Comparison of ENCODE assay signal across 19 cellular contexts in the genomic region with DNA sequence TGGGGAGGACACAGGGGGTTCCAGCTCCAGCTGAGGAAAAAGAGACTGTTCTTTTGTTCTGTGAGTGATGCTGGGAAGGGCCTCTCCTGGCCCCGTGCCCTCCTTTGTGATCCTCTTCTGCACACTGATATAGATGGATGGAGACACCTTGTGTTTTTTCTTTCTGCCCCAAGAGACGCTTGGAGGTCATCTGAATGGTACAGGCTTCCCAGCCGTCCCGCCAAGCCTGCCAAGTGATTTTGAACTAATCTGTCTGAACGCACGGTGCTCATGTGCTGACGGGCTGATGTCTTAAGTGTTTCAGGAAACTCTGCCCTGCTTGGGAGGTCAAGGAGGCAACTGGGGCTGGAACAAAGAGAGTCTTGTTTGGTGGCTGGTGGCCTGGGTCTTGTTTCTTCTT. TPM values are rescaled to one million over a fixed set of nuclear protein-coding genes. Genes with fewer than 3 reads are reported as not detected.
A peak's percentile ranks its signal among the peaks of the same experiment; 100 is the strongest.
DNase-seq lines count a peak whose midpoint lies in the region; ATAC-seq and TF ChIP-seq lines count a peak whose summit lies in the region.
"Had no signal": no experiment of that assay in that cellular context is flagged by ENCODE, and none has a peak within 500 bp of the region (broad histone marks: within the 10 kb centered on the region; RNA-seq: fewer than 3 reads in every experiment).

No MANE protein-coding gene starts in this region.

- no peak overlapping the region for H3K4me3 Mint-ChIP-seq in GM23338
- H3K4me3 Mint-ChIP-seq: CD4-positive, alpha-beta T cell had no signal

- H3K27ac ChIP-seq in GM23338 (ENCODE audit: low read depth) (peak overlapping the region; percentile 59; the same call in 1 of the 2 replicates), dorsolateral prefrontal cortex (peak overlapping the region in 50 of 59 donors; percentile 1 to 98 (median 54)), sigmoid colon (no peak overlapping the region)
- H3K27ac ChIP-seq: KMS-11, Peyer's patch had no signal

- ATAC-seq in GM23338: no peak
- peak; percentile 83 for ATAC-seq in sciatic nerve
- ATAC-seq in Right ventricle myocardium inferior: no peak

- no peak overlapping the region for H3K27ac Mint-ChIP-seq in GM23338
- H3K27ac Mint-ChIP-seq: CD4-positive, alpha-beta T cell had no signal

- H3F3A ChIP-seq in GM23338 (replicated peaks; ENCODE audit: low read depth): peaks cover 7% of the 10 kb centered on the region; the same call in 1 of the 2 replicates

- peaks cover 29% of the 10 kb centered on the region for H3K4me1 Mint-ChIP-seq in GM23338

- no peaks in the 10 kb centered on the region for H3K9me3 ChIP-seq in sigmoid colon
- H3K9me3 ChIP-seq: Peyer's patch had no signal

- H3K4me3 ChIP-seq in GM23338: no peak overlapping the region
- peak overlapping the region in 16 of 59 donors; percentile 6 to 47 (median 18) for H3K4me3 ChIP-seq in dorsolateral prefrontal cortex
- H3K4me3 ChIP-seq in sigmoid colon: no peak overlapping the region
- H3K4me3 ChIP-seq: Peyer's patch had no signal

- no peaks in the 10 kb centered on the region; the same call in 1 of the 2 replicates for H3K36me3 ChIP-seq in GM23338 (ENCODE audit: insufficient read depth)
- H3K36me3 ChIP-seq in sigmoid colon: no peaks in the 10 kb centered on the region
- H3K36me3 ChIP-seq: Peyer's patch had no signal

- H3K9me3 Mint-ChIP-seq in GM23338: no peaks in the 10 kb centered on the region
- H3K9me3 Mint-ChIP-seq: CD4-positive, alpha-beta T cell had no signal

- TF ChIP-seq POLR2A in sigmoid colon (IDR thresholded peaks at IDR 0.05): no peak

- H4K20me1 ChIP-seq in GM23338 (replicated peaks; ENCODE audit: insufficient read depth): no peaks in the 10 kb centered on the region; the same call in 1 of the 2 replicates

- no peak for TF ChIP-seq CTCF in GM23338 (conservative IDR thresholded peaks at IDR 0.05; ENCODE audit: low read depth in 2 of 2)
- TF ChIP-seq CTCF in dorsolateral prefrontal cortex (IDR thresholded peaks at IDR 0.05 in 54 of 56, conservative IDR thresholded peaks at IDR 0.05 in 2 of 56; ENCODE audit: low read depth in 1 of 56, partially characterized antibody in 56 of 56): peak in 1 of 56 donors; percentile 9
- TF ChIP-seq CTCF in sigmoid colon (IDR thresholded peaks at IDR 0.05): no peak

- no peaks in the 10 kb centered on the region for H3K27me3 ChIP-seq in GM23338 (ENCODE audit: insufficient read depth)
- no peaks in the 10 kb centered on the region for H3K27me3 ChIP-seq in dorsolateral prefrontal cortex
- no peaks in the 10 kb centered on the region for H3K27me3 ChIP-seq in sigmoid colon
- H3K27me3 ChIP-seq: Peyer's patch had no signal

- H3K9me2 ChIP-seq in GM23338 (ENCODE audit: insufficient read depth): no peaks in the 10 kb centered on the region

- peaks cover 13% of the 10 kb centered on the region; the same call in 2 of the 3 replicates for H3K36me3 Mint-ChIP-seq in GM23338 (ENCODE audit: low read depth)

- peaks cover 7% of the 10 kb centered on the region for H3K27me3 Mint-ChIP-seq in GM23338 (ENCODE audit: insufficient read depth, low read depth, poor library complexity)
- H3K27me3 Mint-ChIP-seq: CD4-positive, alpha-beta T cell had no signal

- 79 to 84% methylated on average over 7 of the region's 7 CpGs for WGBS in sigmoid colon, 2 donors

- DNase-seq in GM23338 (ENCODE audit: low spot score) (no peak), dorsolateral prefrontal cortex (peak in 1 of 10 donors; percentile 63), left kidney (ENCODE audit: low read depth, low spot score) (peak; percentile 46), sciatic nerve (ENCODE audit: low spot score) (no peak), NOMO-1 treated with dmso at 0.1 percent for 144 hours (lab: John Stamatoyannopoulos, UW; ENCODE audit: unreplicated experiment) (no peak), Right ventricle myocardium inferior (ENCODE audit: missing footprints) (no peak), sigmoid colon (no peak)
- DNase-seq in activated CD4-positive, alpha-beta T cell treated with anti-CD3 and anti-CD28 coated beads for 48 hours: no peak
- DNase-seq: CD4-positive, alpha-beta T cell; DMS153; GDM1; GOT3; NCI-H1417; NCI-H187 treated with DMSO at 0.1 percent for 48 hours; NCI-H2171; NCI-H446 treated with DMSO at 0.1 percent for 48 hours; Peyer's patch had no signal

- TF ChIP-seq EP300 in sigmoid colon (IDR thresholded peaks at IDR 0.05): no peak

- H3K79me2 ChIP-seq in GM23338 (replicated peaks; ENCODE audit: insufficient read depth): no peaks in the 10 kb centered on the region

- H2AFZ ChIP-seq in GM23338: no peak overlapping the region

- intact Hi-C loops in dorsolateral prefrontal cortex (cut with DNase I) (no loop called here), sciatic nerve (cut with DNase I) (no loop called here), Right ventricle myocardium inferior (cut with DNase I) (no loop called here), sigmoid colon (cut with DNase I) (no loop called here)

- H3K4me2 ChIP-seq in GM23338: no peak overlapping the region
- H3K4me2 ChIP-seq: KMS-11 had no signal

- peaks cover 21% of the 10 kb centered on the region for H3K4me1 ChIP-seq in GM23338 (ENCODE audit: insufficient read depth)
- H3K4me1 ChIP-seq in sigmoid colon: no peaks in the 10 kb centered on the region
- H3K4me1 ChIP-seq: Peyer's patch had no signal

TF ChIP-seq in GM23338, 12 proteins besides CTCF, POLR2A, EP300 and RAD21:
- TF ChIP-seq NANOG (IDR thresholded peaks at IDR 0.05; ENCODE audit: borderline replicate concordance): no peak

RNA-seq across cellular contexts. Expression of a gene that starts 57.5 kb away (rescaled TPM):
- 46.5 and 49.1 TPM in 2 replicates for total RNA-seq in GM23338 (2014; rRNA removed; shearing (Covaris generic))
- polyA plus RNA-seq in GM23338 (2016; fragmentation: Nextera tagmentation; extraction: Ambion mirVana) (37.8 and 45.0 TPM in 2 replicates), sigmoid colon (1 to 10 TPM in 2 of 3 donors, under 1 TPM in 1; 0.23 to 2.1 (median 1.2) TPM)
- total RNA-seq in dorsolateral prefrontal cortex (100 to 1,000 TPM; 329 to 792 (median 457) TPM), sciatic nerve (62.7 TPM), Right ventricle myocardium inferior (0.87 TPM), sigmoid colon (10 to 100 TPM in 1 of 4 donors, 1 to 10 TPM in 3; 7.3 to 11.1 (median 7.9) TPM)
- total RNA-seq: HT-29 had no signal

Comparison
In these comparisons a context has a peak if more than half of its experiments do, and no peak if none do; other contexts are left out.
1. H3K27ac ChIP-seq: peak in GM23338 (single experiment) and dorsolateral prefrontal cortex (50 of 59); none in sigmoid colon (0 of 4).